13 cellular contexts compared by ENCODE assay signal in the genomic region with DNA sequence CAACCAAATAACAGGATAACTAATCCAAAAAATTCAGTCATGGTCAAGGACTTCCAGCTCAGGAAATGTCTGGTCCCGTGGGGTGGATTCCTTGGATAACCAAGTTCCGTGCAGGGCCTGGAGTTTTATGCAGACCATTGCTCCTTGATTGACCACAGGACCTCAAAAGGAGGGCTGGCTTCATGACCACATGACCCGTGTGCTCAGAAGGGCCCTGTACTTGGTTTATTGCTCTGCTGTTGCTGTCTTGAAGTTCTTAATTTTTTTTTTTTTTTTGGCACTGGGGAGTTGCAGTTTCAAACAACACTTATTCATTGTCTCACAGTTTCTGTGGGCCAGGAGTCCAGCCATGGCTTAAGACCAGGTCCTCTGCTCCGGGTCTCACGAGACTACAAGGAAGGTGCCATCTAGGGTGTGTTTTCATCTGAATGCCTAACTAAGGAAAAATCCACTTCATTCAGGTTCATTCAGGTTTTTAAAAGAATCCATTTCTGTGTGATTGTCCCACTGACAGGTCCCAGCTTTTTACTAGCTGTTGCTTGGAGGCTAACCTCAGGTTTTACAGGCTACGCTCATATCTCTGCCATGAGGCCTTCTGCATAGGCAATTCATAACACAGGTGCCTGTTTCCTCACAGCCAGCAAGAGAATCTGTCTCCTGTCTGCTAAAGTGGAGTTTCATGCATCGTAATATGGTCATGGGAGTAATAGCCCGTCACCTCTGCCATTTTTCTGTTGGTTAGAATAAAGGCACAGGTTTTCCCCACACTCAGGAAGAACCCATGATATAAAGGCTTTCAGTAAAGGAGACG.
DNase-seq lines count a peak whose midpoint lies in the region; ATAC-seq and TF ChIP-seq lines count a peak whose summit lies in the region.
"Had no signal": no experiment of that assay in that cellular context is flagged by ENCODE, and none has a peak within 500 bp of the region (broad histone marks: within the 10 kb centered on the region; RNA-seq: fewer than 3 reads in every experiment).

No MANE protein-coding gene starts in this region.

- in situ Hi-C loops in HAP-1 (cut with MboI; ENCODE audit: low sequenced_read_pairs): no loop called here

- no peaks in the 10 kb centered on the region for H3K9me3 Mint-ChIP-seq in activated B cell treated with CpG ODN at 0.5 μM for 24 hours
- no peaks in the 10 kb centered on the region for H3K9me3 Mint-ChIP-seq in nephron progenitor cell
- H3K9me3 Mint-ChIP-seq: brain; CD4-positive, alpha-beta memory T cell had no signal

- H3K27me3 Mint-ChIP-seq in activated B cell treated with CpG ODN at 0.5 μM for 24 hours (no peaks in the 10 kb centered on the region), nephron progenitor cell (ENCODE audit: low read depth, poor library complexity) (no peaks in the 10 kb centered on the region)
- H3K27me3 Mint-ChIP-seq: brain; CD4-positive, alpha-beta memory T cell had no signal

- H3K4me1 ChIP-seq in HAP-1: no peaks in the 10 kb centered on the region

- CTCF ChIA-PET in activated B cell treated with CpG ODN at 0.5 μM for 24 hours (lab: Charles Lee): no interaction called here

- H3K27me3 ChIP-seq in HAP-1 (ENCODE audit: low read depth): no peaks in the 10 kb centered on the region
- H3K27me3 ChIP-seq: pancreas had no signal

- no peak overlapping the region for H3K4me3 ChIP-seq in HAP-1
- H3K4me3 ChIP-seq: pancreas had no signal

- peaks cover 14% of the 10 kb centered on the region for H3K36me3 ChIP-seq in HAP-1 (replicated peaks)

- H3K27ac Mint-ChIP-seq in activated B cell treated with CpG ODN at 0.5 μM for 24 hours (peak overlapping the region; percentile 19), nephron progenitor cell (peak overlapping the region; percentile 41)

- ATAC-seq in GM21723 (IDR thresholded peaks at IDR 0.05; ENCODE audit: unreplicated experiment) (peak; percentile 54), activated B cell treated with CpG ODN at 0.5 μM for 24 hours (ENCODE audit: low read depth) (no peak), GM21360 (IDR thresholded peaks at IDR 0.05; ENCODE audit: unreplicated experiment) (no peak)
- ATAC-seq: pancreas had no signal

- intact Hi-C loops in activated B cell treated with CpG ODN at 0.5 μM for 24 hours (cut with micrococcal nuclease): no loop called here

- TF ChIP-seq CTCF in activated B cell treated with CpG ODN at 0.5 μM for 24 hours (IDR thresholded peaks at IDR 0.05) (no peak), nephron progenitor cell (IDR thresholded peaks at IDR 0.05) (no peak)

- no peaks in the 10 kb centered on the region for H3K9me3 ChIP-seq in HAP-1
- H3K9me3 ChIP-seq: pancreas had no signal

- DNase-seq in GM03348 (ENCODE audit: low spot score) (peak; percentile 48), activated B cell treated with CpG ODN at 0.5 μM for 24 hours (no peak), nephron progenitor cell (no peak), foreskin melanocyte (no peak), HAP-1 (ENCODE audit: low spot score in 2 of 2) (no peak)
- DNase-seq in activated T-cell treated with anti-CD3 and anti-CD28 coated beads, Interleukin-2, amount 50 U/mL, for 1 hour: no peak
- DNase-seq: CD4-positive, alpha-beta memory T cell; kidney glomerular epithelial cell; NCI-H1092; pancreas had no signal

- peaks cover 21% of the 10 kb centered on the region for H3K4me1 Mint-ChIP-seq in activated B cell treated with CpG ODN at 0.5 μM for 24 hours
- H3K4me1 Mint-ChIP-seq in nephron progenitor cell: peaks cover 50% of the 10 kb centered on the region

- POLR2A ChIA-PET in activated B cell treated with CpG ODN at 0.5 μM for 24 hours (lab: Charles Lee): no interaction called here

- H3K4me3 Mint-ChIP-seq in activated B cell treated with CpG ODN at 0.5 μM for 24 hours: no peak overlapping the region
- no peak overlapping the region for H3K4me3 Mint-ChIP-seq in nephron progenitor cell

- peaks cover 13% of the 10 kb centered on the region for H3K36me3 Mint-ChIP-seq in activated B cell treated with CpG ODN at 0.5 μM for 24 hours (ENCODE audit: low read depth)
- peaks cover 22% of the 10 kb centered on the region for H3K36me3 Mint-ChIP-seq in nephron progenitor cell (ENCODE audit: low read depth)
